22 cellular contexts compared by ENCODE assay signal in the genomic region with DNA sequence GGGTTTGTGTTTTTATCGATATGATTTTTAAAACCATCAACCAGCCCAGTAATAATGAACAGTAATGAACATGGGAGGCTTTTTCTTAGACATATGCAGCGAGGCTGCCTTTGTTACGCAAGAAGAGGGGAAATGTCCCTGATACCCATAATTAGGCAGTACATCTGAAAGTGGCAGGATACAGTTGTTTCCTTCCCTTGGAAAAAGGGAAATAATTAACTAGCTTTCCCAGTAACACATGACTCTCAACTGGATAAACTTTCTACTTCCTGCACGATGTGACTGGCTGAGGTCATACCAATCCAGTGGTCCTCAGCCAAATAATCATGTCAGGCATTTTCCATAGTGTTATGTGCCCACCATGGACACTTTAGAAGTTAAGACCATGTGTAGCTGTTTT.
DNase-seq lines count a peak whose midpoint lies in the region; ATAC-seq, FAIRE-seq and TF ChIP-seq lines count a peak whose summit lies in the region.
"Had no signal": no experiment of that assay in that cellular context is flagged by ENCODE, and none has a peak within 500 bp of the region (broad histone marks: within the 10 kb centered on the region; RNA-seq: fewer than 3 reads in every experiment).

No MANE protein-coding gene starts in this region.

- no peaks in the 10 kb centered on the region for H3K36me3 Mint-ChIP-seq in natural killer cell treated with Interleukin-12 subunit alpha and Interleukin-12 subunit beta and Interleukin-15 and Interleukin-18, amount 100 ng/mL, for 72 hours
- H3K36me3 Mint-ChIP-seq: CD14-positive monocyte, IgD-negative memory B cell had no signal

- intact Hi-C loops in endothelial cell of umbilical vein (cut with micrococcal nuclease) (no loop called here), HepG2 (cut with micrococcal nuclease; ENCODE audit: unreplicated experiment) (loop anchor here (5.0 kb wide), 1 partner anchor 48 kb away; no protein-coding TSS in a partner anchor)

- no peak overlapping the region for H2AFZ ChIP-seq in endothelial cell of umbilical vein (ENCODE audit: low read depth, low read length)
- H2AFZ ChIP-seq in HepG2 (ENCODE audit: low read length): no peak overlapping the region

- dilution Hi-C loops in endothelial cell of umbilical vein (cut with MboI; ENCODE audit: extremely low pct_ligation_motif_present, low sequenced_read_pairs): no loop called here

- H3K4me3 Mint-ChIP-seq in natural killer cell treated with Interleukin-12 subunit alpha and Interleukin-12 subunit beta and Interleukin-15 and Interleukin-18, amount 100 ng/mL, for 72 hours: no peak overlapping the region
- H3K4me3 Mint-ChIP-seq: B cell, CD14-positive monocyte, H9, IgD-negative memory B cell had no signal

- H3K4me2 ChIP-seq in endothelial cell of umbilical vein (ENCODE audit: insufficient read depth, low read length) (no peak overlapping the region), HepG2 (ENCODE audit: low read depth, low read length) (no peak overlapping the region)

- TF ChIP-seq CTCF in D721Med (IDR thresholded peaks at IDR 0.05; ENCODE audit: insufficient read depth, missing control alignments) (no peak), endothelial cell of umbilical vein (IDR thresholded peaks at IDR 0.05; ENCODE audit: extremely low read depth in 1 of 2, insufficient read depth in 1 of 2, low read depth in 1 of 2, low read length in 2 of 2) (no peak), HepG2 (CRISPR knock-in tag; IDR thresholded peaks at IDR 0.05) (no peak), GM13976 (IDR thresholded peaks at IDR 0.05; ENCODE audit: borderline replicate concordance, control extremely low read depth, extremely low read depth, insufficient read depth, missing control alignments) (no peak)

- no peaks in the 10 kb centered on the region for H4K20me1 ChIP-seq in endothelial cell of umbilical vein (replicated peaks; ENCODE audit: control insufficient read depth, extremely low read depth, insufficient read depth, low read length)
- no peaks in the 10 kb centered on the region for H4K20me1 ChIP-seq in HepG2 (ENCODE audit: insufficient read depth, low read length)

- H3K4me1 Mint-ChIP-seq in natural killer cell treated with Interleukin-12 subunit alpha and Interleukin-12 subunit beta and Interleukin-15 and Interleukin-18, amount 100 ng/mL, for 72 hours (ENCODE audit: low read depth in 2 of 2): no peaks in the 10 kb centered on the region
- H3K4me1 Mint-ChIP-seq: B cell, CD14-positive monocyte had no signal

- no peaks in the 10 kb centered on the region for H3K27me3 Mint-ChIP-seq in natural killer cell treated with Interleukin-12 subunit alpha and Interleukin-12 subunit beta and Interleukin-15 and Interleukin-18, amount 100 ng/mL, for 72 hours
- H3K27me3 Mint-ChIP-seq: B cell, IgD-negative memory B cell had no signal

- BruUV-seq in endothelial cell of umbilical vein (replicated peaks; lab: Mats Ljungman, UMichigan) (no TSS peak), HepG2 (replicated peaks; lab: Mats Ljungman, UMichigan) (no TSS peak)

- H3K27ac ChIP-seq in endothelial cell of umbilical vein (ENCODE audit: insufficient read depth, low read depth, low read length) (no peak overlapping the region), HepG2 (ENCODE audit: extremely low read length, insufficient read depth, low read length) (no peak overlapping the region)

- FAIRE-seq in D721Med (lab: Jason Lieb, UNC) (peak; percentile 71), endothelial cell of umbilical vein (lab: Jason Lieb, UNC) (no peak), HepG2 (lab: Jason Lieb, UNC) (no peak)
- FAIRE-seq: A204.1 had no signal

- POLR2A ChIA-PET in endothelial cell of umbilical vein (lab: Charles Lee) (no interaction called here), HepG2 (lab: Yijun Ruan, JAX) (no interaction called here)

- TF ChIP-seq EP300 in HepG2 (IDR thresholded peaks at IDR 0.05; ENCODE audit: low read depth in 2 of 2, low read length in 2 of 2) (no peak), HepG2 (CRISPR knock-in tag; IDR thresholded peaks at IDR 0.05; ENCODE audit: borderline replicate concordance) (no peak)

- 4% methylated on average over 4 of the region's 4 CpGs for WGBS in HepG2 (ENCODE audit: low lambda C conversion rate)

- H3K4me3 ChIP-seq in endothelial cell of umbilical vein (replicated peaks in 1 of 3; ENCODE audit: insufficient read depth in 1 of 3, low read depth in 1 of 3, low read length in 3 of 3) (no peak overlapping the region), HepG2 (replicated peaks in 1 of 3; ENCODE audit: insufficient read depth in 1 of 3, low read depth in 2 of 3, low read length in 3 of 3) (no peak overlapping the region)

- no peak overlapping the region for H3K27ac Mint-ChIP-seq in natural killer cell treated with Interleukin-12 subunit alpha and Interleukin-12 subunit beta and Interleukin-15 and Interleukin-18, amount 100 ng/mL, for 72 hours
- H3K27ac Mint-ChIP-seq: B cell, CD14-positive monocyte, IgD-negative memory B cell had no signal

- TF ChIP-seq POLR2A in endothelial cell of umbilical vein (IDR thresholded peaks at IDR 0.05; ENCODE audit: low read depth, low read length): no peak
- TF ChIP-seq POLR2A in HepG2 (IDR thresholded peaks at IDR 0.05; ENCODE audit: insufficient read depth in 1 of 2, low read depth in 2 of 2, low read length in 2 of 2): no peak

- TF ChIP-seq RAD21 in HepG2 (CRISPR knock-in tag; IDR thresholded peaks at IDR 0.05): no peak

- CTCF ChIA-PET in endothelial cell of umbilical vein (lab: Charles Lee) (no interaction called here), HepG2 (lab: Yijun Ruan, JAX; ENCODE audit: low intra/inter-chr PET ratio, low total read pairs) (no interaction called here)

- ATAC-seq in HepG2 (no peak), GM19395 (IDR thresholded peaks at IDR 0.05; ENCODE audit: unreplicated experiment) (no peak)
- ATAC-seq in natural killer cell treated with Interleukin-12 subunit alpha and Interleukin-12 subunit beta and Interleukin-15 and Interleukin-18, amount 100 ng/mL, for 72 hours: no peak

- in situ Hi-C loops in HepG2 (cut with HindIII; ENCODE audit: extremely low pct_ligation_motif_present, low pct_unique_long_range_greater_than_20kb): no loop called here
- in situ Hi-C loops in GM13976 (cut with MboI; ENCODE audit: low sequenced_read_pairs, unreplicated experiment): no loop called here

- peaks cover 3% of the 10 kb centered on the region for H3K9me3 Mint-ChIP-seq in natural killer cell treated with Interleukin-12 subunit alpha and Interleukin-12 subunit beta and Interleukin-15 and Interleukin-18, amount 100 ng/mL, for 72 hours
- H3K9me3 Mint-ChIP-seq: IgD-negative memory B cell had no signal

- no peaks in the 10 kb centered on the region for H3K9me3 ChIP-seq in endothelial cell of umbilical vein (replicated peaks; ENCODE audit: control insufficient read depth, insufficient read depth, low read length)
- no peaks in the 10 kb centered on the region for H3K9me3 ChIP-seq in HepG2 (ENCODE audit: low read length)

- H3K4me1 ChIP-seq in endothelial cell of umbilical vein (ENCODE audit: control insufficient read depth, extremely low read depth, insufficient read depth, low read length) (no peaks in the 10 kb centered on the region), HepG2 (ENCODE audit: insufficient read depth, low read length) (no peaks in the 10 kb centered on the region)

- H3K27me3 ChIP-seq in endothelial cell of umbilical vein (ENCODE audit: control insufficient read depth in 2 of 2, insufficient read depth in 2 of 2, low read length in 2 of 2) (no peaks in the 10 kb centered on the region), HepG2 (ENCODE audit: control insufficient read depth in 1 of 2, insufficient read depth in 2 of 2, low read length in 2 of 2) (no peaks in the 10 kb centered on the region)

- H3K9ac ChIP-seq in endothelial cell of umbilical vein (replicated peaks; ENCODE audit: extremely low read depth, insufficient read depth, low read length): no peak overlapping the region
- no peak overlapping the region for H3K9ac ChIP-seq in HepG2 (ENCODE audit: insufficient read depth, low read depth, low read length)

- DNase-seq in D721Med (ENCODE audit: insufficient read length, low spot score) (no peak), NCI-H69 (lab: John Stamatoyannopoulos, UW) (peak; percentile 35), endothelial cell of umbilical vein (ENCODE audit: low read depth, low spot score) (peak; percentile 53), HepG2 (ENCODE audit: low spot score) (no peak), GM13976 (ENCODE audit: low spot score) (no peak), HuH-7 (ENCODE audit: low spot score) (no peak)
- DNase-seq in natural killer cell treated with Interleukin-12 subunit alpha and Interleukin-12 subunit beta and Interleukin-15 and Interleukin-18, amount 100 ng/mL, for 72 hours (ENCODE audit: low spot score): no peak
- DNase-seq: DMS79 treated with DMSO at 0.1 percent for 48 hours, H9, MM.1S, NCI-H1092, NCI-H1436, NCI-H187 treated with DMSO at 0.1 percent for 48 hours, NCI-H2107, NCI-H510A, NCI-H748 treated with DMSO at 0.1 percent for 48 hours, SIG-M5 had no signal

- H3K79me2 ChIP-seq in endothelial cell of umbilical vein (ENCODE audit: control insufficient read depth, insufficient read depth, low read length): no peaks in the 10 kb centered on the region
- H3K79me2 ChIP-seq in HepG2 (ENCODE audit: insufficient read depth, low read length): no peaks in the 10 kb centered on the region

- H3K36me3 ChIP-seq in endothelial cell of umbilical vein (ENCODE audit: control insufficient read depth in 2 of 2, extremely low read depth in 1 of 2, insufficient read depth in 2 of 2, low read length in 2 of 2) (no peaks in the 10 kb centered on the region), HepG2 (replicated peaks in 1 of 2; ENCODE audit: control insufficient read depth in 1 of 2, insufficient read depth in 2 of 2, low read length in 2 of 2) (no peaks in the 10 kb centered on the region)

- no peaks in the 10 kb centered on the region for H3K9me1 ChIP-seq in endothelial cell of umbilical vein (replicated peaks; ENCODE audit: control insufficient read depth, extremely low read depth, insufficient read depth, low read length)

TF ChIP-seq in endothelial cell of umbilical vein, 7 proteins besides CTCF, POLR2A, EP300 and RAD21:
- TF ChIP-seq EZH2 (IDR thresholded peaks at IDR 0.05; ENCODE audit: borderline replicate concordance, low read depth, low read length, severe bottlenecking) (no peak), JUN (IDR thresholded peaks at IDR 0.05; ENCODE audit: borderline replicate concordance, insufficient read depth, insufficient read length, low read depth) (peak; percentile 39)

TF ChIP-seq in HepG2, 621 proteins besides CTCF, POLR2A, EP300 and RAD21 (continues in another document):
- 0 out of 2 replicates have a peak, but pooled peaks have one; percentile 5 for TF ChIP-seq CEBPB (IDR thresholded peaks at IDR 0.05; ENCODE audit: borderline replicate concordance, low read depth, low read length)
- TF ChIP-seq, protein P1, sequence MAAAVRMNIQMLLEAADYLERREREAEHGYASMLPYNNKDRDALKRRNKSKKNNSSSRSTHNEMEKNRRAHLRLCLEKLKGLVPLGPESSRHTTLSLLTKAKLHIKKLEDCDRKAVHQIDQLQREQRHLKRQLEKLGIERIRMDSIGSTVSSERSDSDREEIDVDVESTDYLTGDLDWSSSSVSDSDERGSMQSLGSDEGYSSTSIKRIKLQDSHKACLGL (CRISPR knock-in tag; IDR thresholded peaks at IDR 0.05): no peak

Comparison
In these comparisons a context has a peak if more than half of its experiments do, and no peak if none do; other contexts are left out.
1. DNase-seq: peak in NCI-H69 (single experiment) and endothelial cell of umbilical vein (single experiment); none in D721Med (single experiment), HepG2 (single experiment), GM13976 (single experiment), HuH-7 (single experiment) and natural killer cell treated with Interleukin-12 subunit alpha and Interleukin-12 subunit beta and Interleukin-15 and Interleukin-18, amount 100 ng/mL, for 72 hours (single experiment).